ENCODE assay signal across 26 cellular contexts in the genomic region with DNA sequence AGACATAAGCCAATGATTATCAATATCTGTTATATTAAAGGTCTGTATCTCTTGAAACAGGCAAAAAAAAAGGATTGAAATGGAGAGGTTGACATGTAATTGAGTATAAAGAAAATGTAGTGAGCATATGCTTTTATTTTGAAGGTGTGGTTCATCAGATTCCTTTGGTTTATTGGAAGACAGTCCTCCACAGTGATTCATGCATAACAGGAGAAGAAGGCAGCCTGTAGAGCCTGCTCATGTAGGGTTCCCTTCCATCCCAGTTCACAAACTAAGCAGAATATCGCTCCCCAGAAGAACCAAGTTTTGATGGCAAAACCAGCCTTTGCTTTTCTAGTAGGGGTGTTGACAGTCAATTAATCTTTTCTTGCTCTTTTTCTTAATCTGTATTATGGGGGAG.
"Had no signal": no experiment of that assay in that cellular context is flagged by ENCODE, and none has a peak within 500 bp of the region (broad histone marks: within the 10 kb centered on the region; RNA-seq: fewer than 3 reads in every experiment).

No MANE protein-coding gene starts in this region.

- DNase-seq: activated CD4-positive, alpha-beta T cell treated with anti-CD3 and anti-CD28 coated beads for 4 hours; activated CD4-positive, alpha-beta T cell treated with anti-CD3 and anti-CD28 coated beads, Interleukin-2, amount 50 U/mL, for 4 hours; activated effector memory CD4-positive, alpha-beta T cell treated with anti-CD3 and anti-CD28 coated beads, Interleukin-2, amount 50 U/mL, for 16 hours; activated naive CD4-positive, alpha-beta T cell treated with anti-CD3 and anti-CD28 coated beads for 36 hours; activated naive CD8-positive, alpha-beta T cell treated with anti-CD3 and anti-CD28 coated beads for 36 hours; activated T-cell treated with anti-CD3 and anti-CD28 coated beads for 4 hours; adrenal gland; brain microvascular endothelial cell; caudate nucleus; cortex of kidney; hippocampal formation; left cardiac atrium; left ventricle myocardium superior; naive B cell; nephron progenitor cell; ovary; right lobe of liver; stimulated activated CD4-positive, alpha-beta T cell treated with anti-CD3 and anti-CD28 coated beads, Interleukin-2, amount 100 ng/mL, for 48 hours; stimulated activated naive CD4-positive, alpha-beta T cell treated with Interleukin-2 at 50 U/mL for 16 hours; T-helper 1 cell; trophoblast cell had no signal

- H3K27me3 ChIP-seq: adrenal gland, ascending aorta, brain microvascular endothelial cell, gastroesophageal sphincter, neutrophil, ovary, right lobe of liver had no signal

- H3K27ac ChIP-seq: adrenal gland, ascending aorta, brain microvascular endothelial cell, gastroesophageal sphincter, neutrophil, ovary, right lobe of liver, VCaP had no signal

- H3K4me3 ChIP-seq: adrenal gland, ascending aorta, gastroesophageal sphincter, ovary, right lobe of liver had no signal

- H3K36me3 ChIP-seq: adrenal gland, ascending aorta, brain microvascular endothelial cell, gastroesophageal sphincter, neutrophil, ovary, right lobe of liver had no signal

- ATAC-seq: esophagus mucosa, gastroesophageal sphincter, left cardiac atrium, left ventricle myocardium superior, right lobe of liver had no signal

- H3K4me1 ChIP-seq: adrenal gland, ascending aorta, gastroesophageal sphincter, right lobe of liver had no signal

- H3K9me3 ChIP-seq: adrenal gland, ascending aorta, gastroesophageal sphincter, neutrophil, ovary, right lobe of liver had no signal
